Comparison of ENCODE assay signal across 11 cellular contexts in genomic region chr1:16156848-16157495, GRCh38. TPM values are rescaled to one million over a fixed set of nuclear protein-coding genes. Genes with fewer than 3 reads are reported as not detected.
A peak's percentile ranks its signal among the peaks of the same experiment; 100 is the strongest.
DNase-seq lines count a peak whose midpoint lies in the region; ATAC-seq, FAIRE-seq and TF ChIP-seq lines count a peak whose summit lies in the region.
"Had no signal": no experiment of that assay in that cellular context is flagged by ENCODE, and none has a peak within 500 bp of the region (broad histone marks: within the 10 kb centered on the region; RNA-seq: fewer than 3 reads in every experiment).

No MANE protein-coding gene starts in this region.

- CTCF ChIA-PET in A549 (lab: Yijun Ruan, JAX): interaction anchor here (1.1 to 16.2 kb wide), 4 partner anchors 16 to 79 kb away, joined by 3 to 222 read pairs (median 78); partner anchors contain the start of gene FAM131C

- no peaks in the 10 kb centered on the region for H3K36me3 ChIP-seq in endodermal cell (ENCODE audit: control insufficient read depth, insufficient read depth, low read length)

- H3K27ac ChIP-seq in A549: peak overlapping the region; percentile 97 to 100
- no peak overlapping the region for H3K27ac ChIP-seq in endodermal cell (ENCODE audit: low read depth, low read length)

- H3K9ac ChIP-seq in endodermal cell (ENCODE audit: extremely low read depth, low read length, poor library complexity, severe bottlenecking): peak overlapping the region; percentile 99

- TF ChIP-seq EP300 in A549 (IDR thresholded peaks at IDR 0.05): no peak

- peak overlapping the region; percentile 93; the same call in 2 of the 3 replicates for H3K4me3 ChIP-seq in A549
- peak overlapping the region; percentile 85 for H3K4me3 ChIP-seq in endodermal cell (ENCODE audit: low read length)

- H3K27ac Mint-ChIP-seq in endodermal cell (peak overlapping the region; percentile 99), nephron progenitor cell (no peak overlapping the region)

- POLR2A ChIA-PET in A549 (lab: Yijun Ruan, JAX): interaction anchor here (0.6 to 4.1 kb wide), 8 partner anchors 7 to 82 kb away, joined by 3 to 35 read pairs (median 4); no protein-coding TSS in a partner anchor

- TF ChIP-seq POLR2A in A549 (IDR thresholded peaks at IDR 0.05; ENCODE audit: low read length): no peak

- H3K4me3 Mint-ChIP-seq in endodermal cell (peak overlapping the region; percentile 86), nephron progenitor cell (peak overlapping the region; percentile 92)

- peak overlapping the region; percentile 98 for H3K4me2 ChIP-seq in A549

- no peaks in the 10 kb centered on the region for H3K27me3 ChIP-seq in endodermal cell (ENCODE audit: control insufficient read depth, insufficient read depth, low read length, poor library complexity, severe bottlenecking)

- H3K27me3 Mint-ChIP-seq in endodermal cell (ENCODE audit: insufficient read depth): no peaks in the 10 kb centered on the region
- H3K27me3 Mint-ChIP-seq in nephron progenitor cell (ENCODE audit: low read depth, poor library complexity): peaks cover 13% of the 10 kb centered on the region

- DNase-seq in A549 (ENCODE audit: low read depth in 1 of 2, low spot score in 1 of 2): no peak
- peak; percentile 23 for DNase-seq in NCI-H69 (lab: John Stamatoyannopoulos, UW)
- DNase-seq in endodermal cell: peak; percentile 74
- DNase-seq in nephron progenitor cell: no peak
- DNase-seq in NCI-H2196 treated with DMSO at 0.1 percent for 48 hours (lab: John Stamatoyannopoulos, UW; ENCODE audit: unreplicated experiment): no peak
- DNase-seq: activated CD4-positive, alpha-beta T cell treated with anti-CD3 and anti-CD28 coated beads for 1 hour; NCI-H774; stimulated activated naive CD8-positive, alpha-beta T cell treated with anti-CD3 and anti-CD28 coated beads, Interleukin-15, Interleukin-2, amounts not matched to agents 100 U/mL and 50 U/mL, for 24 hours had no signal

- WGBS in A549 (ENCODE audit: missing lambda C conversion rate): 69% methylated on average over 13 of the region's 13 CpGs
- 78 to 84% methylated on average over 9 to 13 of the region's 13 CpGs for WGBS in endodermal cell (ENCODE audit: insufficient coverage in 1 of 2, insufficient read length in 1 of 2), 2 experiments

- no peak for TF ChIP-seq CTCF in A549 (IDR thresholded peaks at IDR 0.05)
- TF ChIP-seq CTCF in endodermal cell (conservative IDR thresholded peaks at IDR 0.05): no peak
- TF ChIP-seq CTCF in nephron progenitor cell (IDR thresholded peaks at IDR 0.05): no peak

- H3K36me3 Mint-ChIP-seq in endodermal cell (ENCODE audit: low read depth) (peaks cover 6% of the 10 kb centered on the region), nephron progenitor cell (ENCODE audit: low read depth) (no peaks in the 10 kb centered on the region)

- no peak for TF ChIP-seq RAD21 in A549 (conservative IDR thresholded peaks at IDR 0.05 in 1 of 2, IDR thresholded peaks at IDR 0.05 in 1 of 2)

- H3K9me3 Mint-ChIP-seq in endodermal cell (no peaks in the 10 kb centered on the region), nephron progenitor cell (no peaks in the 10 kb centered on the region)

- no peak for ATAC-seq in A549
- ATAC-seq in HG02623 (IDR thresholded peaks at IDR 0.05; ENCODE audit: unreplicated experiment): no peak
- no peak for ATAC-seq in GM19324 (IDR thresholded peaks at IDR 0.05; ENCODE audit: low FRiP score, unreplicated experiment)
- no peak for ATAC-seq in GM19023 (IDR thresholded peaks at IDR 0.05; ENCODE audit: unreplicated experiment)
- ATAC-seq: stimulated activated naive CD8-positive, alpha-beta T cell treated with anti-CD3 and anti-CD28 coated beads, Interleukin-15, Interleukin-2, amounts not matched to agents 100 U/mL and 50 U/mL, for 24 hours had no signal

- H3K4me1 Mint-ChIP-seq in endodermal cell (peaks cover 36% of the 10 kb centered on the region), nephron progenitor cell (peaks cover 57% of the 10 kb centered on the region)

- no peak for FAIRE-seq in A549 (lab: Jason Lieb, UNC)

- H3K4me1 ChIP-seq in A549 (peaks cover 38% of the 10 kb centered on the region), endodermal cell (ENCODE audit: control insufficient read depth, insufficient read depth, low read length) (peaks cover 23% of the 10 kb centered on the region)

- no peaks in the 10 kb centered on the region for H3K9me3 ChIP-seq in A549
- no peaks in the 10 kb centered on the region for H3K9me3 ChIP-seq in endodermal cell (ENCODE audit: control insufficient read depth, low read length)

TF ChIP-seq in A549, 52 proteins besides CTCF, POLR2A, EP300 and RAD21 (continues in another document):
- TF ChIP-seq CHD2 (IDR thresholded peaks at IDR 0.05; ENCODE audit: low read length, partially characterized antibody) (no peak), NFE2L2 (conservative IDR thresholded peaks at IDR 0.05; ENCODE audit: low read length) (no peak), KDM5A (IDR thresholded peaks at IDR 0.05) (no peak), HMGXB4 (CRISPR knock-in tag; IDR thresholded peaks at IDR 0.05; ENCODE audit: borderline replicate concordance) (no peak), SMC3 (IDR thresholded peaks at IDR 0.05) (no peak), ELK1 (IDR thresholded peaks at IDR 0.05; ENCODE audit: low read depth, low read length) (no peak), GATA3 (IDR thresholded peaks at IDR 0.05; ENCODE audit: borderline replicate concordance) (no peak), ESRRA (IDR thresholded peaks at IDR 0.05; ENCODE audit: borderline replicate concordance, low read length) (no peak), E2F6 (IDR thresholded peaks at IDR 0.05; ENCODE audit: borderline replicate concordance, low read depth) (no peak), ZFP36 (IDR thresholded peaks at IDR 0.05; ENCODE audit: borderline replicate concordance, partially characterized antibody) (no peak), HOXA7 (CRISPR knock-in tag; IDR thresholded peaks at IDR 0.05) (no peak), RFX5 (IDR thresholded peaks at IDR 0.05) (no peak), MAFK (IDR thresholded peaks at IDR 0.05; ENCODE audit: partially characterized antibody) (no peak)

RNA-seq across cellular contexts. Expression of gene EPHA2, which starts 1.1 kb away (rescaled TPM):
- 55.0 and 59.3 TPM in 2 replicates for polyA plus RNA-seq in A549 (2011; rRNA removed)
- 112 and 122 TPM in 2 replicates for polyA plus RNA-seq in A549 (2012; cell fraction: cytosol; rRNA removed)
- polyA plus RNA-seq in A549 (2012; cell fraction: nucleus; rRNA removed): 317 and 462 TPM in 2 replicates
- 87.1 to 93.8 TPM (median 93.2 TPM) in 3 replicates for polyA plus RNA-seq in A549 (2017; fragmentation: RNase III; extraction: RNeasy Plus Mini Kit Qiagen cat#74134 plus additional on column Dnase treatment)
- polyA minus RNA-seq in A549 (2011; rRNA and poly(A)+ RNA removed): 99.4 and 100.0 TPM in 2 replicates
- 10 to 100 TPM; 56.5 to 64.3 TPM for total RNA-seq in endodermal cell
- polyA plus RNA-seq in endodermal cell (2013, experiment 1 of 2): 56.0 TPM
- 56.3 TPM for polyA plus RNA-seq in endodermal cell (2013, experiment 2 of 2)

RNA-seq across cellular contexts. Expression of gene ARHGEF19, which starts 55.5 kb away (rescaled TPM):
- polyA plus RNA-seq in A549 (2011; rRNA removed) (6.1 and 6.7 TPM in 2 replicates), A549 (2017; fragmentation: RNase III; extraction: RNeasy Plus Mini Kit Qiagen cat#74134 plus additional on column Dnase treatment) (7.6 to 9.5 TPM (median 9.2 TPM) in 3 replicates)
- 9.2 and 11.2 TPM in 2 replicates for polyA plus RNA-seq in A549 (2012; cell fraction: cytosol; rRNA removed)
- 25.8 and 26.3 TPM in 2 replicates for polyA plus RNA-seq in A549 (2012; cell fraction: nucleus; rRNA removed)
- 3.2 and 4.2 TPM in 2 replicates for polyA minus RNA-seq in A549 (2011; rRNA and poly(A)+ RNA removed)
- 10 to 100 TPM; 14.8 to 17.5 TPM for total RNA-seq in endodermal cell
- polyA plus RNA-seq in endodermal cell (2013, experiment 1 of 2): 10.2 TPM
- 10.8 TPM for polyA plus RNA-seq in endodermal cell (2013, experiment 2 of 2)

Comparison
In these comparisons a context has a peak if more than half of its experiments do, and no peak if none do; other contexts are left out.
1. DNase-seq: peak in NCI-H69 (single experiment) and endodermal cell (single experiment); none in A549 (0 of 2), nephron progenitor cell (single experiment) and NCI-H2196 treated with DMSO at 0.1 percent for 48 hours (single experiment).